Comparison of ENCODE assay signal across 1 cellular context in the genomic region with DNA sequence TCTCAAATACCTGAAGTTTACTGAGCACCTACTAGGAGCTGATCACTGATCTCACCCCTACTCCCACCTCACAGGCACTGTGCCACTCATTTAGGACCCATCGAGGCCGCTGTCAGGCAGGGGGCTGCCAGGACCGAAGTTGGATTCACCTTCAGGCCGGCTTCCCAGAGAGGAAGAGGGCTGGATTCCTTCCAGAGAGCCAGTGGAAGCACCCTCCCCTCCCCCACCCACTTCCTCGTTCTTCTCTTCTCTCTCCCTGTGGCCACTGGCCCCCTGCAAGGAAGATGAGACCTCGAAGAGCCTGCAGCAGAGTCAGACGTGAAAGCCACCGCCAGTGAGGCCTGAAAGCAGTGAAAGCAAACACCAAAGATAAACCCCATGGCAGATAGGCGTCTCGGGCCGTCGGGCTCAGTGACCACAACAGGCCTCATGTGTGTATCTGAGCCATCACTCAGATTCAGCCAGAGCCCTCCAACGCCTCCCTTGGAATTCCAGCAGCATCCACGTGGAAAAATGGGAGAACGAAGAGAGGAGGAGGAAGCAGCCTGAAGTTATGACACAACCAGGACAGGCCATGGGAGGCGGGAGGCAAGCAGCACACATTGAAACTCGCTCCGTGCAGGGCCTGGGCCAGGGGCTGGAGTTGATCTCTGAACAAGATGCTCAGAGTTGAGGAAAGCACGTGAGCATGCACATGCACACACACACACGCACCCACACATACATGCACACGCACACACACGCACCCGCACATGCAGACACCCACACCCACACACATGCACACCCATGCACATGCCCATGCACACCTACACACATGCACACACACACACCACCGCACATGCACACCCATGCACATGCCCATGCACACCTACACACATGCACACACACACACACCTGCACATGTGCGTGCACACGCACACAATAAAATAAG.
TF ChIP-seq lines count a peak whose summit lies in the region.

No MANE protein-coding gene starts in this region.

TF ChIP-seq in SK-N-SH, 30 proteins besides CTCF, POLR2A, EP300 and RAD21 (continued from another document):
- no peak for TF ChIP-seq IRF3 (IDR thresholded peaks at IDR 0.05; ENCODE audit: low read depth, low read length)
